In genomic region chr14:75264036-75264435, GRCh38 we compare ENCODE assay signal across 19 cellular contexts.
"Had no signal": no experiment of that assay in that cellular context is flagged by ENCODE, and none has a peak within 500 bp of the region (broad histone marks: within the 10 kb centered on the region; RNA-seq: fewer than 3 reads in every experiment).

No MANE protein-coding gene starts in this region.

- H3K4me3 ChIP-seq: gastrocnemius medialis, left lung, neural progenitor cell, psoas muscle, right lobe of liver, stomach, testis, upper lobe of left lung had no signal

- H3K4me2 ChIP-seq: neural progenitor cell had no signal

- DNase-seq: activated CD4-positive, alpha-beta T cell treated with anti-CD3 and anti-CD28 coated beads for 1 hour; activated CD8-positive, alpha-beta memory T cell treated with anti-CD3 and anti-CD28 coated beads for 24 hours; activated gamma-delta T cell treated with Interleukin-2 at 50 U/mL for 16 hours; activated T-cell treated with anti-CD3 and anti-CD28 coated beads, Interleukin-2, amount 50 U/mL, for 72 hours; effector memory CD8-positive, alpha-beta T cell; gastrocnemius medialis; head of caudate nucleus; left lung; naive thymus-derived CD4-positive, alpha-beta T cell; psoas muscle; right lobe of liver; stimulated activated CD4-positive, alpha-beta T cell treated with anti-CD3 and anti-CD28 coated beads, Interleukin-4, amount 100 ng/mL, for 24 hours; stomach; T-helper 2 cell; testis; upper lobe of left lung; WERI-Rb-1 had no signal

- ATAC-seq: activated T-cell treated with anti-CD3 and anti-CD28 coated beads, Interleukin-2, amount 50 U/mL, for 72 hours; effector memory CD8-positive, alpha-beta T cell; gastrocnemius medialis; left lung; naive thymus-derived CD4-positive, alpha-beta T cell; psoas muscle; right lobe of liver; stimulated activated effector memory CD8-positive, alpha-beta T cell treated with anti-CD3 and anti-CD28 coated beads, Interleukin-12 subunit alpha, Interleukin-12 subunit beta, amount 100 ng/mL, for 72 hours had no signal

- H3K27ac ChIP-seq: gastrocnemius medialis, left lung, neural progenitor cell, psoas muscle, right lobe of liver, stomach, testis, upper lobe of left lung, WERI-Rb-1 had no signal

- H3K36me3 ChIP-seq: gastrocnemius medialis, left lung, neural progenitor cell, right lobe of liver, stomach, upper lobe of left lung, WERI-Rb-1 had no signal

- H3K9me3 ChIP-seq: gastrocnemius medialis, left lung, psoas muscle, right lobe of liver, stomach, testis, upper lobe of left lung had no signal

- H2AFZ ChIP-seq: neural progenitor cell had no signal

- H3K9ac ChIP-seq: neural progenitor cell had no signal

- H3K4me1 ChIP-seq: neural progenitor cell had no signal

- H3K27me3 ChIP-seq: gastrocnemius medialis, left lung, right lobe of liver, stomach, testis, upper lobe of left lung had no signal
